13 cellular contexts compared by ENCODE assay signal in the genomic region with DNA sequence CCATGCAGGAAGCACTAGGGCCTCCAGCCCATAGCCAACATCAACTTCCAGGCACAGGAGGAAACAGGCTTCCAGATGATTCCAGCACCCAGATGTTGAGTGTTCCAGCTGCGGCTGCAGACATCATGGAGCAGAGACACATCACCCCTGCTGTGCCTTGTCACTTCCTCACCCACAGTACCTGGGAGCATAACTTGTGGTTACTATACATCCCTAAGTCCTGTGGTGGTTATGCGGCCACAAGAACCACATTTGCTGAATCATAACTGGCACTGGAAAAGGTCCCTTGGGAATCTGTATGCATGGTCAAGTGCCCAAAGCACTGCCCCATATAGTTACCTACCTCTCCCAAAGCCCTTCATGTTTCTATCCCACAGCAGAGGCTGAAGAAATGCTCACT.
DNase-seq lines count a peak whose midpoint lies in the region; ATAC-seq lines count a peak whose summit lies in the region.
"Had no signal": no experiment of that assay in that cellular context is flagged by ENCODE, and none has a peak within 500 bp of the region (broad histone marks: within the 10 kb centered on the region; RNA-seq: fewer than 3 reads in every experiment).

No MANE protein-coding gene starts in this region.

- DNase-seq in CMK (ENCODE audit: low read depth): peak; percentile 4
- DNase-seq in HS-27A (ENCODE audit: low read depth): peak; percentile 47
- peak; percentile 13 for DNase-seq in amniotic epithelial cell (ENCODE audit: low read depth)
- DNase-seq in kidney tubule cell (ENCODE audit: low spot score): peak; percentile 65
- no peak for DNase-seq in NOMO-1 treated with DMSO at 0.1 percent for 48 hours (lab: John Stamatoyannopoulos, UW; ENCODE audit: unreplicated experiment)
- no peak for DNase-seq in AG08396 (ENCODE audit: low spot score)
- no peak for DNase-seq in T-helper 1 cell
- DNase-seq: cortex of kidney; NCI-H1048; NCI-H446; retina; stimulated activated naive CD8-positive, alpha-beta T cell treated with anti-CD3 and anti-CD28 coated beads, Interleukin-15, amount 100 ng/mL, for 72 hours had no signal

- no peak for ATAC-seq in HG02571 (IDR thresholded peaks at IDR 0.05; ENCODE audit: unreplicated experiment)
- ATAC-seq: stimulated activated naive CD8-positive, alpha-beta T cell treated with anti-CD3 and anti-CD28 coated beads, Interleukin-15, amount 100 ng/mL, for 72 hours had no signal

Comparison
In these comparisons a context has a peak if more than half of its experiments do, and no peak if none do; other contexts are left out.
1. DNase-seq: peak in CMK (single experiment), HS-27A (single experiment), amniotic epithelial cell (single experiment) and kidney tubule cell (single experiment); none in NOMO-1 treated with DMSO at 0.1 percent for 48 hours (single experiment), AG08396 (single experiment) and T-helper 1 cell (0 of 5).